Comparison of ENCODE assay signal across 29 cellular contexts in genomic region chrX:134115270-134115669, GRCh38.
"Had no signal": no experiment of that assay in that cellular context is flagged by ENCODE, and none has a peak within 500 bp of the region (broad histone marks: within the 10 kb centered on the region; RNA-seq: fewer than 3 reads in every experiment).

No MANE protein-coding gene starts in this region.

- H3K4me1 ChIP-seq: ascending aorta, esophagus muscularis mucosa, gastroesophageal sphincter, heart right ventricle had no signal

- H3K27ac ChIP-seq: ascending aorta, brain microvascular endothelial cell, esophagus muscularis mucosa, gastroesophageal sphincter, heart right ventricle, VCaP had no signal

- H3K4me1 Mint-ChIP-seq: activated CD4-positive, alpha-beta memory T cell treated with anti-CD3 and anti-CD28 coated beads, Interleukin-2, amount 10 ng/mL, durations not matched to agents 7 days and 5 days; activated CD4-positive, alpha-beta T cell treated with anti-CD3 and anti-CD28 coated beads, Interleukin-2, amount 10 ng/mL, durations not matched to agents 7 days and 5 days; activated naive CD8-positive, alpha-beta T cell treated with anti-CD3 and anti-CD28 coated beads, Interleukin-2, amount 10 ng/mL, durations not matched to agents 7 days and 5 days; WTC11 had no signal

- H3K9me3 Mint-ChIP-seq: activated CD4-positive, alpha-beta memory T cell treated with anti-CD3 and anti-CD28 coated beads, Interleukin-2, amount 10 ng/mL, durations not matched to agents 7 days and 5 days; activated CD4-positive, alpha-beta T cell treated with anti-CD3 and anti-CD28 coated beads, Interleukin-2, amount 10 ng/mL, durations not matched to agents 7 days and 5 days; activated naive CD4-positive, alpha-beta T cell treated with anti-CD3 and anti-CD28 coated beads, Interleukin-2, amount 50 U/mL, for 72 hours; activated naive CD8-positive, alpha-beta T cell treated with anti-CD3 and anti-CD28 coated beads, Interleukin-2, amount 10 ng/mL, durations not matched to agents 7 days and 5 days; activated T-cell treated with anti-CD3 and anti-CD28 coated beads, Interleukin-2, amount 50 U/mL, for 24 hours; effector memory CD8-positive, alpha-beta T cell had no signal

- ATAC-seq: activated naive CD4-positive, alpha-beta T cell treated with anti-CD3 and anti-CD28 coated beads, Interleukin-2, amount 50 U/mL, for 72 hours; activated T-cell treated with anti-CD3 and anti-CD28 coated beads, Interleukin-2, amount 50 U/mL, for 72 hours; effector memory CD8-positive, alpha-beta T cell; gastroesophageal sphincter; heart right ventricle; WTC11 had no signal

- H3K27me3 Mint-ChIP-seq: activated naive CD4-positive, alpha-beta T cell treated with anti-CD3 and anti-CD28 coated beads, Interleukin-2, amount 10 ng/mL, durations not matched to agents 7 days and 5 days had no signal

- H3K4me3 Mint-ChIP-seq: activated CD4-positive, alpha-beta memory T cell treated with anti-CD3 and anti-CD28 coated beads, Interleukin-2, amount 10 ng/mL, durations not matched to agents 7 days and 5 days; activated CD4-positive, alpha-beta T cell treated with anti-CD3 and anti-CD28 coated beads, Interleukin-2, amount 10 ng/mL, durations not matched to agents 7 days and 5 days; activated naive CD4-positive, alpha-beta T cell treated with anti-CD3 and anti-CD28 coated beads, Interleukin-2, amount 10 ng/mL, durations not matched to agents 7 days and 5 days; activated naive CD8-positive, alpha-beta T cell treated with anti-CD3 and anti-CD28 coated beads, Interleukin-2, amount 10 ng/mL, durations not matched to agents 7 days and 5 days; activated T-cell treated with anti-CD3 and anti-CD28 coated beads, Interleukin-2, amount 50 U/mL, for 24 hours; activated T-cell treated with anti-CD3 and anti-CD28 coated beads, Interleukin-2, amount 50 U/mL, for 72 hours; effector memory CD8-positive, alpha-beta T cell; WTC11 had no signal

- H3K36me3 ChIP-seq: ascending aorta, brain microvascular endothelial cell, esophagus muscularis mucosa, gastroesophageal sphincter, heart right ventricle had no signal

- H3K4me3 ChIP-seq: ascending aorta, esophagus muscularis mucosa, gastroesophageal sphincter, heart right ventricle had no signal

- H3K27me3 ChIP-seq: ascending aorta, brain microvascular endothelial cell, esophagus muscularis mucosa, gastroesophageal sphincter had no signal

- DNase-seq: activated CD4-positive, alpha-beta memory T cell treated with anti-CD3 and anti-CD28 coated beads, Interleukin-2, amount 10 ng/mL, durations not matched to agents 7 days and 5 days; activated CD4-positive, alpha-beta T cell treated with anti-CD3 and anti-CD28 coated beads for 1 hour; activated CD4-positive, alpha-beta T cell treated with anti-CD3 and anti-CD28 coated beads for 4 hours; activated CD4-positive, alpha-beta T cell treated with anti-CD3 and anti-CD28 coated beads, Interleukin-2, amount 10 ng/mL, durations not matched to agents 7 days and 5 days; activated CD4-positive, alpha-beta T cell treated with anti-CD3 and anti-CD28 coated beads, Interleukin-2, amount 50 U/mL, for 4 hours; activated CD8-positive, alpha-beta memory T cell treated with anti-CD3 and anti-CD28 coated beads, Interleukin-2, amount 50 U/mL, for 48 hours; activated gamma-delta T cell; activated naive CD4-positive, alpha-beta T cell; activated naive CD4-positive, alpha-beta T cell treated with anti-CD3 and anti-CD28 coated beads, Interleukin-2, amount 10 ng/mL, durations not matched to agents 7 days and 5 days; activated naive CD8-positive, alpha-beta T cell treated with anti-CD3 and anti-CD28 coated beads, Interleukin-2, amount 10 ng/mL, durations not matched to agents 7 days and 5 days; activated T-cell treated with anti-CD3 and anti-CD28 coated beads for 4 hours; activated T-cell treated with anti-CD3 and anti-CD28 coated beads, Interleukin-2, amount 50 U/mL, for 24 hours; activated T-cell treated with anti-CD3 and anti-CD28 coated beads, Interleukin-2, amount 50 U/mL, for 72 hours; brain microvascular endothelial cell; caudate nucleus; cortex of kidney; dermis blood vessel endothelial cell; effector CD4-positive, alpha-beta T cell; effector memory CD8-positive, alpha-beta T cell; erythroblast; foreskin melanocyte; heart right ventricle; T-helper 2 cell had no signal

- H3K27ac Mint-ChIP-seq: activated CD4-positive, alpha-beta memory T cell treated with anti-CD3 and anti-CD28 coated beads, Interleukin-2, amount 10 ng/mL, durations not matched to agents 7 days and 5 days; activated CD4-positive, alpha-beta T cell treated with anti-CD3 and anti-CD28 coated beads, Interleukin-2, amount 10 ng/mL, durations not matched to agents 7 days and 5 days; activated naive CD4-positive, alpha-beta T cell treated with anti-CD3 and anti-CD28 coated beads, Interleukin-2, amount 10 ng/mL, durations not matched to agents 7 days and 5 days; activated naive CD4-positive, alpha-beta T cell treated with anti-CD3 and anti-CD28 coated beads, Interleukin-2, amount 50 U/mL, for 72 hours; activated naive CD8-positive, alpha-beta T cell treated with anti-CD3 and anti-CD28 coated beads, Interleukin-2, amount 10 ng/mL, durations not matched to agents 7 days and 5 days; activated T-cell treated with anti-CD3 and anti-CD28 coated beads, Interleukin-2, amount 50 U/mL, for 24 hours; activated T-cell treated with anti-CD3 and anti-CD28 coated beads, Interleukin-2, amount 50 U/mL, for 72 hours; effector memory CD8-positive, alpha-beta T cell; WTC11 had no signal

- H3K36me3 Mint-ChIP-seq: activated naive CD4-positive, alpha-beta T cell treated with anti-CD3 and anti-CD28 coated beads, Interleukin-2, amount 10 ng/mL, durations not matched to agents 7 days and 5 days; activated naive CD8-positive, alpha-beta T cell treated with anti-CD3 and anti-CD28 coated beads, Interleukin-2, amount 10 ng/mL, durations not matched to agents 7 days and 5 days; WTC11 had no signal

- H3K9me3 ChIP-seq: ascending aorta, esophagus muscularis mucosa, gastroesophageal sphincter, heart right ventricle had no signal
